1 cellular context compared by ENCODE assay signal in the genomic region with DNA sequence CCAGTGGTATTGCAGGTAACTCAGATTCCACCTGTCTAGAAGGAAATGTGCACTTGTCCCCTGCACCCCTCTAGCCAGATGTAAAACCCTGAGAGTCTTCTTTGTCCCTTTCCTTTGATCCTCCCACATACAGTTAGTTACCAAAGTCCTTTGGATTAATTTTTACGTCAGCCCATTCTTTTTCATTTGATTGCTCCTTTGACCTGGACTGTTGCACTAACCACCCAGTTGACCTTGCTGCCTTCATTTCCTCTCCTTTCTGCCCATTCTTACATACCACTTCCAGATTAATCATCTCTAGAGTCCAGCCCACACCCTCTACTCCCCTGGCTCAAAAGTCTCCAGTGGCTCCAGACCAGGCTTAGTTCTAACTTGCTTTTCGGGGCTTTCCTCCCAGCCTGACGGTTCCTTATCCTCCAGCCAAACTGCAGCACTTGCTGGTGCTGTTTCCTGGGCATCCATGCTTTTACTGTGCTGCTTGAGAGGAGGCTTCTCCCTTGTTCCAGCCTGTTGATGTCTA.
A peak's percentile ranks its signal among the peaks of the same experiment; 100 is the strongest.
TF ChIP-seq lines count a peak whose summit lies in the region.

No MANE protein-coding gene starts in this region.

TF ChIP-seq in HepG2, 621 proteins besides CTCF, POLR2A, EP300 and RAD21 (continued from another document and continues in another):
- TF ChIP-seq, protein P1, sequence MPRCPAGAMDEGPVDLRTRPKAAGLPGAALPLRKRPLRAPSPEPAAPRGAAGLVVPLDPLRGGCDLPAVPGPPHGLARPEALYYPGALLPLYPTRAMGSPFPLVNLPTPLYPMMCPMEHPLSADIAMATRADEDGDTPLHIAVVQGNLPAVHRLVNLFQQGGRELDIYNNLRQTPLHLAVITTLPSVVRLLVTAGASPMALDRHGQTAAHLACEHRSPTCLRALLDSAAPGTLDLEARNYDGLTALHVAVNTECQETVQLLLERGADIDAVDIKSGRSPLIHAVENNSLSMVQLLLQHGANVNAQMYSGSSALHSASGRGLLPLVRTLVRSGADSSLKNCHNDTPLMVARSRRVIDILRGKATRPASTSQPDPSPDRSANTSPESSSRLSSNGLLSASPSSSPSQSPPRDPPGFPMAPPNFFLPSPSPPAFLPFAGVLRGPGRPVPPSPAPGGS (CRISPR knock-in tag; IDR thresholded peaks at IDR 0.05) = peak; percentile 25; the same call in 1 of the 2 replicates
- TF ChIP-seq ZMAT3 (CRISPR knock-in tag; conservative IDR thresholded peaks at IDR 0.05) (peak; percentile 83), REL (CRISPR knock-in tag; conservative IDR thresholded peaks at IDR 0.05) (no peak), DMTF1 (CRISPR knock-in tag; IDR thresholded peaks at IDR 0.05) (no peak), ZIK1 (CRISPR knock-in tag; IDR thresholded peaks at IDR 0.05; ENCODE audit: borderline replicate concordance, low read depth) (no peak), TIGD3 (CRISPR knock-in tag; IDR thresholded peaks at IDR 0.05; ENCODE audit: borderline replicate concordance) (0 out of 2 replicates have a peak, but pooled peaks have one; percentile 27), SOX5 (CRISPR knock-in tag; IDR thresholded peaks at IDR 0.05; ENCODE audit: borderline replicate concordance) (peak; percentile 94), ZNF747 (CRISPR knock-in tag; IDR thresholded peaks at IDR 0.05; ENCODE audit: borderline replicate concordance) (0 out of 2 replicates have a peak, but pooled peaks have one; percentile 59), ZMYM3 (CRISPR knock-in tag; IDR thresholded peaks at IDR 0.05) (peak; percentile 39; the same call in 1 of the 2 replicates), ZSCAN29 (CRISPR knock-in tag; conservative IDR thresholded peaks at IDR 0.05) (0 out of 2 replicates have a peak, but pooled peaks have one; percentile 48), HINFP (CRISPR knock-in tag; IDR thresholded peaks at IDR 0.05; ENCODE audit: low read depth) (peak; percentile 16; the same call in 1 of the 2 replicates), SALL2 (CRISPR knock-in tag; IDR thresholded peaks at IDR 0.05) (no peak), MAF1 (CRISPR knock-in tag; IDR thresholded peaks at IDR 0.05; ENCODE audit: borderline replicate concordance) (0 out of 2 replicates have a peak, but pooled peaks have one; percentile 70), ZNF672 (CRISPR knock-in tag; IDR thresholded peaks at IDR 0.05) (no peak), RARA (CRISPR knock-in tag; IDR thresholded peaks at IDR 0.05) (peak; percentile 87), ZNF101 (CRISPR knock-in tag; IDR thresholded peaks at IDR 0.05; ENCODE audit: borderline replicate concordance, low read depth) (no peak), NCOR1 (IDR thresholded peaks at IDR 0.05; ENCODE audit: borderline replicate concordance, low read length) (peak; percentile 98), ZNF574 (CRISPR knock-in tag; IDR thresholded peaks at IDR 0.05) (peak; percentile 69; the same call in 1 of the 2 replicates), MTA1 (CRISPR knock-in tag; IDR thresholded peaks at IDR 0.05; ENCODE audit: borderline replicate concordance) (no peak), KDM1A (CRISPR knock-in tag; IDR thresholded peaks at IDR 0.05) (no peak), SIN3A (IDR thresholded peaks at IDR 0.05; ENCODE audit: borderline replicate concordance, low read depth, low read length) (0 out of 2 replicates have a peak, but pooled peaks have one; percentile 36), ZNF652 (CRISPR knock-in tag; IDR thresholded peaks at IDR 0.05; ENCODE audit: borderline replicate concordance, low read depth) (0 out of 2 replicates have a peak, but pooled peaks have one; percentile 28), HNF4A (CRISPR knock-in tag; IDR thresholded peaks at IDR 0.05) (peak; percentile 93), HOXA5 (CRISPR knock-in tag; IDR thresholded peaks at IDR 0.05) (peak; percentile 71; the same call in 1 of the 2 replicates), ZBTB1 (CRISPR knock-in tag; IDR thresholded peaks at IDR 0.05; ENCODE audit: borderline replicate concordance) (no peak), YEATS4 (CRISPR knock-in tag; IDR thresholded peaks at IDR 0.05; ENCODE audit: borderline replicate concordance) (0 out of 2 replicates have a peak, but pooled peaks have one; percentile 39), ATF2 (CRISPR knock-in tag; IDR thresholded peaks at IDR 0.05) (peak; percentile 71), ATF7 (IDR thresholded peaks at IDR 0.05) (peak; percentile 33), ATF7 (CRISPR knock-in tag; IDR thresholded peaks at IDR 0.05) (no peak), CHCHD3 (CRISPR knock-in tag; IDR thresholded peaks at IDR 0.05) (no peak), AGO2 (optimal IDR thresholded peaks at IDR 0.05; ENCODE audit: low read depth, low read length) (no peak), RXRB (CRISPR knock-in tag; IDR thresholded peaks at IDR 0.05; ENCODE audit: borderline replicate concordance) (peak; percentile 80), E2F5 (CRISPR knock-in tag; conservative IDR thresholded peaks at IDR 0.05) (no peak), JUN (CRISPR knock-in tag; IDR thresholded peaks at IDR 0.05) (no peak), RBAK (CRISPR knock-in tag; IDR thresholded peaks at IDR 0.05) (no peak), KMT2A (CRISPR knock-in tag; IDR thresholded peaks at IDR 0.05) (no peak)
- TF ChIP-seq, protein P2, sequence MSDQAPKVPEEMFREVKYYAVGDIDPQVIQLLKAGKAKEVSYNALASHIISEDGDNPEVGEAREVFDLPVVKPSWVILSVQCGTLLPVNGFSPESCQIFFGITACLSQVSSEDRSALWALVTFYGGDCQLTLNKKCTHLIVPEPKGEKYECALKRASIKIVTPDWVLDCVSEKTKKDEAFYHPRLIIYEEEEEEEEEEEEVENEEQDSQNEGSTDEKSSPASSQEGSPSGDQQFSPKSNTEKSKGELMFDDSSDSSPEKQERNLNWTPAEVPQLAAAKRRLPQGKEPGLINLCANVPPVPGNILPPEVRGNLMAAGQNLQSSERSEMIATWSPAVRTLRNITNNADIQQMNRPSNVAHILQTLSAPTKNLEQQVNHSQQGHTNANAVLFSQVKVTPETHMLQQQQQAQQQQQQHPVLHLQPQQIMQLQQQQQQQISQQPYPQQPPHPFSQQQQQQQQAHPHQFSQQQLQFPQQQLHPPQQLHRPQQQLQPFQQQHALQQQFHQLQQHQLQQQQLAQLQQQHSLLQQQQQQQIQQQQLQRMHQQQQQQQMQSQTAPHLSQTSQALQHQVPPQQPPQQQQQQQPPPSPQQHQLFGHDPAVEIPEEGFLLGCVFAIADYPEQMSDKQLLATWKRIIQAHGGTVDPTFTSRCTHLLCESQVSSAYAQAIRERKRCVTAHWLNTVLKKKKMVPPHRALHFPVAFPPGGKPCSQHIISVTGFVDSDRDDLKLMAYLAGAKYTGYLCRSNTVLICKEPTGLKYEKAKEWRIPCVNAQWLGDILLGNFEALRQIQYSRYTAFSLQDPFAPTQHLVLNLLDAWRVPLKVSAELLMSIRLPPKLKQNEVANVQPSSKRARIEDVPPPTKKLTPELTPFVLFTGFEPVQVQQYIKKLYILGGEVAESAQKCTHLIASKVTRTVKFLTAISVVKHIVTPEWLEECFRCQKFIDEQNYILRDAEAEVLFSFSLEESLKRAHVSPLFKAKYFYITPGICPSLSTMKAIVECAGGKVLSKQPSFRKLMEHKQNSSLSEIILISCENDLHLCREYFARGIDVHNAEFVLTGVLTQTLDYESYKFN (CRISPR knock-in tag; conservative IDR thresholded peaks at IDR 0.05) = peak; percentile 90
- TF ChIP-seq, protein P3, sequence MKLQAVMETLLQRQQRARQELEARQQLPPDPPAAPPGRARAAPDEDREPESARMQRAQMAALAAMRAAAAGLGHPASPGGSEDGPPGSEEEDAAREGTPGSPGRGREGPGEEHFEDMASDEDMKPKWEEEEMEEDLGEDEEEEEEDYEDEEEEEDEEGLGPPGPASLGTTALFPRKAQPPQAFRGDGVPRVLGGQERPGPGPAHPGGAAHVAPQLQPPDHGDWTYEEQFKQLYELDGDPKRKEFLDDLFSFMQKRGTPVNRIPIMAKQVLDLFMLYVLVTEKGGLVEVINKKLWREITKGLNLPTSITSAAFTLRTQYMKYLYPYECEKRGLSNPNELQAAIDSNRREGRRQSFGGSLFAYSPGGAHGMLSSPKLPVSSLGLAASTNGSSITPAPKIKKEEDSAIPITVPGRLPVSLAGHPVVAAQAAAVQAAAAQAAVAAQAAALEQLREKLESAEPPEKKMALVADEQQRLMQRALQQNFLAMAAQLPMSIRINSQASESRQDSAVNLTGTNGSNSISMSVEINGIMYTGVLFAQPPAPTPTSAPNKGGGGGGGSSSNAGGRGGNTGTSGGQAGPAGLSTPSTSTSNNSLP (IDR thresholded peaks at IDR 0.05; ENCODE audit: low read depth, low read length) = peak; percentile 99
- TF ChIP-seq, protein P4, sequence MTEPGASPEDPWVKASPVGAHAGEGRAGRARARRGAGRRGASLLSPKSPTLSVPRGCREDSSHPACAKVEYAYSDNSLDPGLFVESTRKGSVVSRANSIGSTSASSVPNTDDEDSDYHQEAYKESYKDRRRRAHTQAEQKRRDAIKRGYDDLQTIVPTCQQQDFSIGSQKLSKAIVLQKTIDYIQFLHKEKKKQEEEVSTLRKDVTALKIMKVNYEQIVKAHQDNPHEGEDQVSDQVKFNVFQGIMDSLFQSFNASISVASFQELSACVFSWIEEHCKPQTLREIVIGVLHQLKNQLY (CRISPR knock-in tag; IDR thresholded peaks at IDR 0.05) = no peak
